8 cellular contexts compared by ENCODE assay signal in genomic region chr10:14954001-14954770, GRCh38. TPM values are rescaled to one million over a fixed set of nuclear protein-coding genes. Genes with fewer than 3 reads are reported as not detected.
DNase-seq lines count a peak whose midpoint lies in the region; ATAC-seq, FAIRE-seq and TF ChIP-seq lines count a peak whose summit lies in the region.

Gene DCLRE1C (minus strand): TSS chr10:14954096. CDS start chr10:14954010, 86 bp downstream.

- no peak within 1 kb of the TSS for H2BK20ac ChIP-seq in H1 (ENCODE audit: low read length)

- H3K27me3 ChIP-seq in HUES48 (ENCODE audit: control insufficient read depth, insufficient read depth, low read length), result peaks cover 17% of the 10 kb centered on the region
- no peaks in the 10 kb centered on the region for H3K27me3 ChIP-seq in NT2/D1 (ENCODE audit: insufficient read depth, insufficient read length)
- H3K27me3 ChIP-seq in H1 (replicated peaks in 1 of 4; ENCODE audit: control insufficient read depth in 3 of 4, extremely low read depth in 1 of 4, insufficient read depth in 3 of 4, low read length in 3 of 4), result peaks cover 0 to 8% (median 3%) of the 10 kb centered on the region in 4 experiments; a peak in 4 of 7 replicates
- no peaks in the 10 kb centered on the region for H3K27me3 ChIP-seq in mesendoderm (ENCODE audit: insufficient read depth, low read length, poor library complexity)

- DNase-seq in Calu3, result peak; percentile 94
- DNase-seq in NT2/D1 (ENCODE audit: low read depth, low spot score), result peak; percentile 59
- peak; percentile 96 for DNase-seq in activated CD8-positive, alpha-beta memory T cell treated with anti-CD3 and anti-CD28 coated beads, Interleukin-2, amount 10 ng/mL, durations not matched to agents 7 days and 5 days
- peak in 1 of 2 experiments; percentile 90 for DNase-seq in H1 (ENCODE audit: low read depth in 1 of 2, low spot score in 2 of 2)
- peak; percentile 91 for DNase-seq in mesendoderm
- DNase-seq in stimulated activated CD8-positive, alpha-beta memory T cell treated with anti-CD3 and anti-CD28 coated beads, Interleukin-12 subunit alpha, Interleukin-12 subunit beta, amount 100 ng/mL, for 4 hours (ENCODE audit: low read depth), result peak; percentile 79

- peak; percentile 77 for ATAC-seq in GM21423 (IDR thresholded peaks at IDR 0.05; ENCODE audit: unreplicated experiment)
- ATAC-seq in activated CD8-positive, alpha-beta memory T cell treated with anti-CD3 and anti-CD28 coated beads, Interleukin-2, amount 10 ng/mL, durations not matched to agents 7 days and 5 days, result peak; percentile 92

- peak within 1 kb of the TSS; percentile 96 for H2AFZ ChIP-seq in H1 (ENCODE audit: low read length)

- peak within 1 kb of the TSS; percentile 94 for H3K27ac Mint-ChIP-seq in Calu3 (ENCODE audit: unreplicated experiment)
- peak within 1 kb of the TSS; percentile 98 for H3K27ac Mint-ChIP-seq in activated CD8-positive, alpha-beta memory T cell treated with anti-CD3 and anti-CD28 coated beads, Interleukin-2, amount 10 ng/mL, durations not matched to agents 7 days and 5 days

- peaks cover 0 to 4% of the 10 kb centered on the region in 2 experiments; a peak in 1 of 4 replicates for H3K79me2 ChIP-seq in H1 (ENCODE audit: control insufficient read depth in 1 of 2, insufficient read depth in 2 of 2, low read length in 2 of 2)
- no peaks in the 10 kb centered on the region for H3K79me2 ChIP-seq in mesendoderm (ENCODE audit: control insufficient read depth, insufficient read depth, low read length)

- H2BK12ac ChIP-seq in H1 (ENCODE audit: low read depth, low read length), result peak within 1 kb of the TSS; percentile 28; the same call in 1 of the 2 replicates

- H3K9me3 ChIP-seq in HUES48 (ENCODE audit: control insufficient read depth, insufficient read depth, low read length) (no peaks in the 10 kb centered on the region), NT2/D1 (ENCODE audit: insufficient read depth, low read length) (no peaks in the 10 kb centered on the region), H1 (ENCODE audit: insufficient read depth in 2 of 2, low read depth in 1 of 2, low read length in 1 of 2) (no peaks in the 10 kb centered on the region; a peak in 1 of 4 replicates)

- no peak within 1 kb of the TSS for H3K14ac ChIP-seq in H1 (ENCODE audit: insufficient read length)

- CTCF ChIA-PET in Calu3 (lab: Charles Lee) (interaction anchor here (0.6 to 1.6 kb wide), 3 partner anchors 8 to 214 kb away, joined by 3 read pairs; partner anchors contain the start of gene NMT2), H1 (lab: Charles Lee; ENCODE audit: partially characterized antibody) (interaction anchor here (1.2 to 2.4 kb wide), 5 partner anchors 18 to 155 kb away, joined by 3 to 13 read pairs (median 4); no protein-coding TSS in a partner anchor)
- CTCF ChIA-PET in activated CD8-positive, alpha-beta memory T cell treated with anti-CD3 and anti-CD28 coated beads, Interleukin-2, amount 10 ng/mL, durations not matched to agents 7 days and 5 days (lab: Charles Lee), result interaction anchor here (0.5 to 3.2 kb wide), 8 partner anchors 17 to 1652 kb away, joined by 3 to 14 read pairs (median 4); partner anchors contain the start of gene SUV39H2

- POLR2A ChIA-PET in H1 (lab: Charles Lee; ENCODE audit: partially characterized antibody), result interaction anchor here (1.0 to 2.1 kb wide), 9 partner anchors 14 to 152 kb away, joined by 3 to 8 read pairs (median 4); partner anchors contain the start of genes CDNF, HSPA14, MSANTD7 and RPP38

- H2AK5ac ChIP-seq in H1 (ENCODE audit: low read depth, low read length) (no peak within 1 kb of the TSS), mesendoderm (ENCODE audit: low read length) (no peak within 1 kb of the TSS)

- H3K23ac ChIP-seq in H1 (ENCODE audit: insufficient read length), result no peak within 1 kb of the TSS
- H3K23ac ChIP-seq in mesendoderm (ENCODE audit: low read length), result no peak within 1 kb of the TSS

- WGBS in H1 (ENCODE audit: extremely low coverage in 1 of 2, insufficient coverage in 1 of 2, insufficient read length in 1 of 2, insufficient replicate concordance in 2 of 2, low coverage in 1 of 2, low lambda C conversion rate in 2 of 2, missing lambda C conversion rate in 1 of 2), 2 experiments, result 2% methylated on average over 40 of the region's 45 CpGs; no CpG with 5 or more reads in 1 of the 2 experiments
- no CpG with 5 or more reads among the region's 45 CpGs for WGBS in mesendoderm (ENCODE audit: extremely low coverage, insufficient coverage, low lambda C conversion rate)

- H3K79me1 ChIP-seq in H1 (ENCODE audit: low read depth, low read length) (no peaks in the 10 kb centered on the region), mesendoderm (ENCODE audit: low read length) (no peaks in the 10 kb centered on the region)

- TF ChIP-seq RAD21 in H1 (IDR thresholded peaks at IDR 0.05 in 1 of 2, conservative IDR thresholded peaks at IDR 0.05 in 1 of 2; ENCODE audit: low read depth in 2 of 2, low read length in 2 of 2), result no peak

- H4K8ac ChIP-seq in H1 (ENCODE audit: extremely low read depth, insufficient read depth, low read length) (peak within 1 kb of the TSS; percentile 93; the same call in 1 of the 2 replicates), mesendoderm (ENCODE audit: low read depth, low read length) (no peak within 1 kb of the TSS)

- H4K20me1 ChIP-seq in H1 (replicated peaks in 1 of 2; ENCODE audit: control insufficient read depth in 1 of 2, insufficient read depth in 2 of 2, low read length in 2 of 2), result peaks cover 2 to 9% of the 10 kb centered on the region in 2 experiments

- intact Hi-C loops in Calu3 (cut with micrococcal nuclease; ENCODE audit: unreplicated experiment), result loop anchor here (5.0 kb wide), 1 partner anchor 153 kb away; no protein-coding TSS in a partner anchor

- H3K18ac ChIP-seq in H1 (ENCODE audit: extremely low read depth, low read length) (peak within 1 kb of the TSS; percentile 64), mesendoderm (ENCODE audit: low read length) (peak within 1 kb of the TSS; percentile 64)

- H3K9ac ChIP-seq in HUES48 (ENCODE audit: low read depth, low read length) (peak within 1 kb of the TSS; percentile 69), NT2/D1 (ENCODE audit: insufficient read length, low read depth) (peak within 1 kb of the TSS; percentile 89), H1 (replicated peaks in 1 of 4; ENCODE audit: extremely low read depth in 1 of 4, low read depth in 3 of 4, low read length in 3 of 4) (peak within 1 kb of the TSS in 3 of 4 experiments; percentile 39 to 68 (median 48); a peak in 6 of 7 replicates), mesendoderm (ENCODE audit: low read length) (peak within 1 kb of the TSS; percentile 67)

- H3K4me2 ChIP-seq in H1 (ENCODE audit: insufficient read depth in 1 of 2, low read depth in 2 of 2, low read length in 2 of 2) (peak within 1 kb of the TSS; percentile 90), mesendoderm (ENCODE audit: low read length) (peak within 1 kb of the TSS; percentile 69)

- peak within 1 kb of the TSS; percentile 93 for H4K5ac ChIP-seq in H1 (ENCODE audit: insufficient read length, low read depth, low read length)
- H4K5ac ChIP-seq in mesendoderm (ENCODE audit: low read length), result no peak within 1 kb of the TSS

- peaks cover 12% of the 10 kb centered on the region for H3K4me1 ChIP-seq in HUES48 (ENCODE audit: control insufficient read depth, insufficient read depth, low read length)
- no peaks in the 10 kb centered on the region for H3K4me1 ChIP-seq in NT2/D1 (ENCODE audit: insufficient read depth, insufficient read length)
- peaks cover 0 to 12% (median 7%) of the 10 kb centered on the region in 4 experiments; a peak in 6 of 7 replicates for H3K4me1 ChIP-seq in H1 (replicated peaks in 1 of 4; ENCODE audit: control insufficient read depth in 3 of 4, insufficient read depth in 4 of 4, low read length in 3 of 4)
- H3K4me1 ChIP-seq in mesendoderm (ENCODE audit: control insufficient read depth, low read depth, low read length), result peaks cover 3% of the 10 kb centered on the region

- H2BK15ac ChIP-seq in H1 (ENCODE audit: low read length) (no peak within 1 kb of the TSS), mesendoderm (replicated peaks; ENCODE audit: low read depth) (no peak within 1 kb of the TSS)

- TF ChIP-seq POLR2A in H1 (IDR thresholded peaks at IDR 0.05; ENCODE audit: control extremely low read depth in 1 of 2, low read depth in 2 of 2, low read length in 2 of 2), result peak in 1 of 2 experiments; percentile 88; a peak in 2 of 3 replicates

- FAIRE-seq in H1 (lab: Jason Lieb, UNC), result no peak

- H3K27ac ChIP-seq in HUES48 (ENCODE audit: low read depth, low read length), result peak within 1 kb of the TSS; percentile 87
- 0 out of 2 replicates have a peak within 1 kb of the TSS, but pooled peaks have one; percentile 50 for H3K27ac ChIP-seq in H1 (ENCODE audit: low read depth, low read length)
- peak within 1 kb of the TSS; percentile 7 for H3K27ac ChIP-seq in mesendoderm (ENCODE audit: low read depth, low read length)

- peak within 1 kb of the TSS; percentile 28; the same call in 1 of the 2 replicates for H2BK5ac ChIP-seq in H1 (ENCODE audit: low read depth, low read length)
- no peak within 1 kb of the TSS for H2BK5ac ChIP-seq in mesendoderm (ENCODE audit: low read length)

- H2BK120ac ChIP-seq in H1 (replicated peaks; ENCODE audit: low read depth, low read length) (no peak within 1 kb of the TSS), mesendoderm (ENCODE audit: low read depth, low read length) (no peak within 1 kb of the TSS)

- peaks cover 10% of the 10 kb centered on the region; the same call in 1 of the 2 replicates for H3K23me2 ChIP-seq in H1 (ENCODE audit: low read depth, low read length)

- H3K4ac ChIP-seq in H1 (replicated peaks; ENCODE audit: insufficient read length, low read depth, low read length) (no peak within 1 kb of the TSS), mesendoderm (ENCODE audit: low read depth, low read length) (no peak within 1 kb of the TSS)

- TF ChIP-seq EP300 in H1 (IDR thresholded peaks at IDR 0.05; ENCODE audit: borderline replicate concordance in 1 of 2, low read depth in 2 of 2, low read length in 2 of 2), result no peak

- BruUV-seq in Calu3 (replicated peaks; lab: Mats Ljungman, UMichigan), result TSS peak; percentile 97

- TF ChIP-seq CTCF in Calu3 (IDR thresholded peaks at IDR 0.05; ENCODE audit: unreplicated experiment), result no peak
- no peak for TF ChIP-seq CTCF in H1 (IDR thresholded peaks at IDR 0.05; ENCODE audit: control extremely low read depth in 1 of 3, insufficient read depth in 1 of 3, low read depth in 1 of 3, low read length in 3 of 3)

- no peaks in the 10 kb centered on the region for H3K9me3 Mint-ChIP-seq in Calu3 (ENCODE audit: low read depth, unreplicated experiment)
- H3K9me3 Mint-ChIP-seq in activated CD8-positive, alpha-beta memory T cell treated with anti-CD3 and anti-CD28 coated beads, Interleukin-2, amount 10 ng/mL, durations not matched to agents 7 days and 5 days (ENCODE audit: low read depth), result no peaks in the 10 kb centered on the region

- H3K36me3 Mint-ChIP-seq in Calu3 (ENCODE audit: insufficient read depth, unreplicated experiment), result peaks cover 37% of the 10 kb centered on the region
- peaks cover 31% of the 10 kb centered on the region for H3K36me3 Mint-ChIP-seq in activated CD8-positive, alpha-beta memory T cell treated with anti-CD3 and anti-CD28 coated beads, Interleukin-2, amount 10 ng/mL, durations not matched to agents 7 days and 5 days

- H3K4me3 ChIP-seq in HUES48 (ENCODE audit: low read depth, low read length), result peak within 1 kb of the TSS; percentile 76
- peak within 1 kb of the TSS; percentile 78 for H3K4me3 ChIP-seq in NT2/D1 (ENCODE audit: insufficient read length, low read depth)
- peak within 1 kb of the TSS; percentile 51 to 69 (median 57) for H3K4me3 ChIP-seq in H1 (ENCODE audit: extremely low read depth in 1 of 4, insufficient read depth in 2 of 4, low read depth in 3 of 4, low read length in 4 of 4)
- peak within 1 kb of the TSS; percentile 65 for H3K4me3 ChIP-seq in mesendoderm (ENCODE audit: low read length)

- H3K36me3 ChIP-seq in HUES48 (ENCODE audit: control insufficient read depth, insufficient read depth, low read length), result no peaks in the 10 kb centered on the region; the same call in 1 of the 2 replicates
- H3K36me3 ChIP-seq in NT2/D1 (ENCODE audit: insufficient read depth, insufficient read length, low read length), result peaks cover 8% of the 10 kb centered on the region
- no peaks in the 10 kb centered on the region; a peak in 1 of 8 replicates for H3K36me3 ChIP-seq in H1 (ENCODE audit: control insufficient read depth in 2 of 4, insufficient read depth in 4 of 4, low read length in 3 of 4)
- H3K36me3 ChIP-seq in mesendoderm (ENCODE audit: control insufficient read depth, insufficient read depth, low read length), result no peaks in the 10 kb centered on the region

- H3K56ac ChIP-seq in H1 (replicated peaks; ENCODE audit: insufficient read length, low read depth, low read length) (peak within 1 kb of the TSS; percentile 75), mesendoderm (ENCODE audit: low read length) (peak within 1 kb of the TSS; percentile 89)

- peak within 1 kb of the TSS; percentile 88 for H4K91ac ChIP-seq in H1 (replicated peaks; ENCODE audit: insufficient read length, low read length)

- H3K4me3 Mint-ChIP-seq in Calu3 (ENCODE audit: low read depth, unreplicated experiment), result peak within 1 kb of the TSS; percentile 91
- H3K4me3 Mint-ChIP-seq in activated CD8-positive, alpha-beta memory T cell treated with anti-CD3 and anti-CD28 coated beads, Interleukin-2, amount 10 ng/mL, durations not matched to agents 7 days and 5 days, result peak within 1 kb of the TSS; percentile 81

- no peaks in the 10 kb centered on the region for H3K27me3 Mint-ChIP-seq in Calu3 (ENCODE audit: unreplicated experiment)
- no peaks in the 10 kb centered on the region for H3K27me3 Mint-ChIP-seq in activated CD8-positive, alpha-beta memory T cell treated with anti-CD3 and anti-CD28 coated beads, Interleukin-2, amount 10 ng/mL, durations not matched to agents 7 days and 5 days

- H3K4me1 Mint-ChIP-seq in Calu3 (ENCODE audit: low read depth, unreplicated experiment), result peaks cover 12% of the 10 kb centered on the region
- H3K4me1 Mint-ChIP-seq in activated CD8-positive, alpha-beta memory T cell treated with anti-CD3 and anti-CD28 coated beads, Interleukin-2, amount 10 ng/mL, durations not matched to agents 7 days and 5 days, result peaks cover 60% of the 10 kb centered on the region

RNA-seq across cellular contexts. Expression of gene DCLRE1C, which starts in this region (rescaled TPM):
- total RNA-seq in Calu3 (2022), result 21.2 and 26.3 TPM in 2 replicates
- total RNA-seq in activated CD8-positive, alpha-beta memory T cell treated with anti-CD3 and anti-CD28 coated beads, Interleukin-2, amount 10 ng/mL, durations not matched to agents 7 days and 5 days, result 10 to 100 TPM; 29.2 to 47.4 TPM
- total RNA-seq in H1 (2021; fragmentation: NEBNext Ultra II Directional; extraction: Animal tissue kit (Norgen Biotek cat#: 25700)), result 5.6 and 7.4 TPM in 2 replicates
- 0.64 and 0.77 TPM in 2 replicates for polyA plus RNA-seq in H1 (2011; rRNA removed)
- polyA plus RNA-seq in H1 (2011; cell fraction: cytosol; rRNA removed), result 1.2 TPM
- 2.3 TPM for polyA plus RNA-seq in H1 (2011; cell fraction: nucleus; rRNA removed)
- polyA plus RNA-seq in H1 (2012, experiment 1 of 2), result 3.4 to 5.6 TPM (median 4.8 TPM) in 4 replicates
- 0.26 TPM for polyA plus RNA-seq in H1 (2012, experiment 2 of 2)
- 3.3 TPM for polyA plus RNA-seq in H1 (2013, experiment 1 of 2)
- 3.1 TPM for polyA plus RNA-seq in H1 (2013, experiment 2 of 2)
- 5.2 and 9.4 TPM in 2 replicates for polyA minus RNA-seq in H1 (2011; rRNA and poly(A)+ RNA removed)
- polyA minus RNA-seq in H1 (2011; cell fraction: cytosol; rRNA and poly(A)+ RNA removed), result 1.7 TPM
- 9.9 TPM for polyA minus RNA-seq in H1 (2011; cell fraction: nucleus; rRNA and poly(A)+ RNA removed)
- 2.3 TPM for polyA plus RNA-seq in mesendoderm (2013, experiment 1 of 2)
- polyA plus RNA-seq in mesendoderm (2013, experiment 2 of 2), result 2.1 TPM

Comparison
In these comparisons a context has a peak if more than half of its experiments do, and no peak if none do; other contexts are left out.
1. H3K27ac ChIP-seq: peak in every context shown above with its lines; median percentile 87 in HUES48; 50 in H1; 7 in mesendoderm.